20 cellular contexts compared by ENCODE assay signal in genomic region chr1:156378557-156378956, GRCh38. TPM values are rescaled to one million over a fixed set of nuclear protein-coding genes. Genes with fewer than 3 reads are reported as not detected.
DNase-seq lines count a peak whose midpoint lies in the region; ATAC-seq and TF ChIP-seq lines count a peak whose summit lies in the region.
"Had no signal": no experiment of that assay in that cellular context is flagged by ENCODE, and none has a peak within 500 bp of the region (broad histone marks: within the 10 kb centered on the region; RNA-seq: fewer than 3 reads in every experiment).

No MANE protein-coding gene starts in this region.

- no peak overlapping the region for H2AK5ac ChIP-seq in neuronal stem cell (ENCODE audit: low read depth, low read length)

- ATAC-seq in HG03108 (IDR thresholded peaks at IDR 0.05; ENCODE audit: unreplicated experiment): no peak

- H4K8ac ChIP-seq in neuronal stem cell (ENCODE audit: low read depth, low read length): no peak overlapping the region

- peak overlapping the region; percentile 62 for H2BK120ac ChIP-seq in neuronal stem cell (ENCODE audit: low read depth, low read length)

- no peak overlapping the region for H3K4ac ChIP-seq in neuronal stem cell (ENCODE audit: low read length)

- in situ Hi-C loops in G401 (cut with HindIII; ENCODE audit: low sequenced_read_pairs): no loop called here
- in situ Hi-C loops in GM13977 (cut with MboI; ENCODE audit: low pct_unique_long_range_greater_than_20kb, low sequenced_read_pairs, unreplicated experiment): no loop called here

- no CpG with 5 or more reads among the region's 6 CpGs for WGBS in neuronal stem cell (ENCODE audit: extremely low coverage in 2 of 2, insufficient read length in 2 of 2, insufficient replicate concordance in 1 of 2), 2 donors

- no peak overlapping the region for H2BK5ac ChIP-seq in neuronal stem cell (ENCODE audit: low read length)

- no peak overlapping the region for H2BK12ac ChIP-seq in neuronal stem cell (ENCODE audit: low read length)

- H3K36me3 ChIP-seq in H7 (replicated peaks; ENCODE audit: control insufficient read depth, insufficient read depth, low read length) (no peaks in the 10 kb centered on the region), neuronal stem cell (replicated peaks in 1 of 2; ENCODE audit: control insufficient read depth in 2 of 2, insufficient read depth in 2 of 2, low read length in 2 of 2) (no peaks in the 10 kb centered on the region)
- H3K36me3 ChIP-seq: BE2C had no signal

- H3K4me2 ChIP-seq in neuronal stem cell (ENCODE audit: insufficient read depth, low read length, poor library complexity, severe bottlenecking): no peak overlapping the region
- H3K4me2 ChIP-seq: GM23338, KMS-11 had no signal

- no peak overlapping the region for H2AFZ ChIP-seq in neuronal stem cell (ENCODE audit: low read length)
- H2AFZ ChIP-seq: GM23338 had no signal

- no peaks in the 10 kb centered on the region for H3K9me3 ChIP-seq in neuronal stem cell (replicated peaks in 1 of 2; ENCODE audit: control insufficient read depth in 2 of 2, insufficient read depth in 1 of 2, low read depth in 1 of 2, low read length in 2 of 2)
- H3K9me3 ChIP-seq: BE2C had no signal

- H3K4me1 ChIP-seq in neuronal stem cell (ENCODE audit: control insufficient read depth in 2 of 2, insufficient read depth in 1 of 2, low read depth in 1 of 2, low read length in 2 of 2): peaks cover 0 to 2% of the 10 kb centered on the region in 2 donors

- H3K79me1 ChIP-seq in neuronal stem cell (ENCODE audit: low read depth, low read length): no peaks in the 10 kb centered on the region

- no peak overlapping the region for H3K23ac ChIP-seq in neuronal stem cell (ENCODE audit: low read depth, low read length, poor library complexity)

- H4K91ac ChIP-seq in neuronal stem cell (ENCODE audit: low read depth, low read length, poor library complexity): no peak overlapping the region

- no peak overlapping the region for H3K9ac ChIP-seq in neuronal stem cell (ENCODE audit: low read depth, low read length, poor library complexity)
- H3K9ac ChIP-seq: KMS-11 had no signal

- peak overlapping the region; percentile 30 for H3K18ac ChIP-seq in neuronal stem cell (ENCODE audit: low read length)

- DNase-seq in G401 (ENCODE audit: low spot score) (peak; percentile 51), H7 (peak; percentile 40), islet precursor cell (peak; percentile 83), neuronal stem cell (ENCODE audit: low spot score) (no peak), GM13977 (ENCODE audit: low spot score) (no peak), NCI-H2029 (lab: John Stamatoyannopoulos, UW) (no peak)
- DNase-seq in central memory CD4-positive, alpha-beta T cell: no peak
- DNase-seq: ACHN; BE2C; CD4-positive, CD25-positive, alpha-beta regulatory T cell; CD8-positive, alpha-beta memory T cell; COR-L47; DMS 273 treated with DMSO at 0.1 percent for 48 hours; DMS53; DND-41; EL; H9 had no signal

- no peak for TF ChIP-seq CTCF in GM13977 (IDR thresholded peaks at IDR 0.05; ENCODE audit: extremely low read depth, insufficient read depth, missing control alignments)

- no peak overlapping the region for H3K27ac ChIP-seq in neuronal stem cell (replicated peaks; ENCODE audit: low read length)
- H3K27ac ChIP-seq: KMS-11 had no signal

- H3K27me3 ChIP-seq in H7 (ENCODE audit: control insufficient read depth, insufficient read depth, low read length): no peaks in the 10 kb centered on the region; the same call in 1 of the 2 replicates
- peaks cover 0 to 51% (median 8%) of the 10 kb centered on the region in 3 experiments for H3K27me3 ChIP-seq in neuronal stem cell (ENCODE audit: control insufficient read depth in 3 of 3, insufficient read depth in 3 of 3, low read depth in 1 of 3, low read length in 3 of 3)
- H3K27me3 ChIP-seq: BE2C had no signal

- no peak overlapping the region for H2BK15ac ChIP-seq in neuronal stem cell (ENCODE audit: low read length)

- H3K14ac ChIP-seq in neuronal stem cell (ENCODE audit: low read length): no peak overlapping the region

- H3K4me3 ChIP-seq in H7 (ENCODE audit: insufficient read depth, low read depth, low read length) (no peak overlapping the region), neuronal stem cell (ENCODE audit: low read length in 2 of 2) (no peak overlapping the region)
- H3K4me3 ChIP-seq: GM23338 had no signal

RNA-seq across cellular contexts. Expression of gene RHBG, which starts 9.5 kb away (rescaled TPM):
- total RNA-seq in G401 (2014; rRNA removed; shearing (Covaris generic)): 0.06 and 3.5 TPM in 2 replicates
- total RNA-seq in H7 (2014; rRNA removed; shearing (Covaris generic)): 0.69 and 1.3 TPM in 2 replicates
- polyA plus RNA-seq in neuronal stem cell (2013, experiment 1 of 2): 0.03 TPM
- polyA plus RNA-seq in neuronal stem cell (2013, experiment 2 of 2): 0.03 TPM
- total RNA-seq: CD4-positive, CD25-positive, alpha-beta regulatory T cell; CD8-positive, alpha-beta memory T cell had no signal
- polyA plus RNA-seq: CD4-positive, CD25-positive, alpha-beta regulatory T cell; CD8-positive, alpha-beta memory T cell had no signal

RNA-seq across cellular contexts. Expression of gene TSACC, which starts 40.2 kb away (rescaled TPM):
- total RNA-seq in G401 (2014; rRNA removed; shearing (Covaris generic)): not detected in 2 replicates
- 2.2 and 3.5 TPM in 2 replicates for total RNA-seq in H7 (2014; rRNA removed; shearing (Covaris generic))
- 0.52 TPM for polyA plus RNA-seq in neuronal stem cell (2013, experiment 1 of 2)
- 0.66 TPM for polyA plus RNA-seq in neuronal stem cell (2013, experiment 2 of 2)
- total RNA-seq: CD4-positive, CD25-positive, alpha-beta regulatory T cell had no signal

RNA-seq across cellular contexts. Expression of gene CCT3, which starts 40.5 kb away (rescaled TPM):
- 936 and 1,057 TPM in 2 replicates for total RNA-seq in G401 (2014; rRNA removed; shearing (Covaris generic))
- 826 and 946 TPM in 2 replicates for total RNA-seq in H7 (2014; rRNA removed; shearing (Covaris generic))
- 153 TPM for polyA plus RNA-seq in neuronal stem cell (2013, experiment 1 of 2)
- polyA plus RNA-seq in neuronal stem cell (2013, experiment 2 of 2): 152 TPM

Comparison
In these comparisons a context has a peak if more than half of its experiments do, and no peak if none do; other contexts are left out.
1. DNase-seq: peak in G401 (single experiment), H7 (single experiment) and islet precursor cell (single experiment); none in neuronal stem cell (single experiment), GM13977 (single experiment), NCI-H2029 (single experiment) and central memory CD4-positive, alpha-beta T cell (single experiment).